In the genomic region with DNA sequence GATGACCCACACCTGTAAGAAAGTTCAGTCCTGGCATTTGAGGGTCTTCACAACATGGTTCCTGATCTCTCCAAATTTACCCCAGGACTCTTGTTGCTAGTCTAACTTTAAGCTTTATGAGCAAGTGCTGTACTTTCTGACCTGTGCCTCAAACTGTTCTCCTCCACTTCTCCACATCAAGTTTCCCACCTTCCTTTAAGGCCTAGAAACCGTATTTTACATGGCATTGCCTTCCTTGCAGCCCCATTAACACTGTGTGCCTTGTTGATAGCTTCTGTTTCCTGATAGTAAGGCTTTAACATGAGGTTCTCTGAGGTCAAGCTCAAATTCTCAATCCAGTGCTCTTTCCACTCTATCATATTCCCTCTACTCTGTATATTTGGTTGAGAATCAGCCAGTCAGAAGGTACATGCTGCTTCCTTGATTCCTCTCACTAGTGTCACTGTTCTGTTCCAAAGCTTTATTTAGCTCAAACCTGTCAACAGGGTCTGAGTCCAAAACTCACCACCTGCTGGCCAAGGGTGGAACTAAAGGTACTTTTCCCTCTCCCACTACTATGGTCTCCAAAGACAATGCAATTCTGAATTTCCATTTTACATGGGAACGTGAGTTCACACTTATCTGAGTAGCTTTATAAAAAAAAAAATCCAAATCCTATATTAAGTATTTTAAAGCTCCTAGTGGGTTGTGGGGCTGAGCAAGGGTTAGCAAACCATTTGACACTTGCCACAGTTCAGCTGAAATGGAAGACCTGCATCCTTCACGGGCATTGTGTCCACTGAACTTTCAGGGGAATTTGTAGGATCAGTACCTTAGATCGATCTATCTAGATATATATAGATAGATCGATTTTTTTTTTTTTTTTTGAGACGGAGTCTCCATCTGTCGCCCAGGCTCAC, we compare ENCODE assay signal across 8 cellular contexts. TPM values are rescaled to one million over a fixed set of nuclear protein-coding genes. Genes with fewer than 3 reads are reported as not detected.
A peak's percentile ranks its signal among the peaks of the same experiment; 100 is the strongest.
DNase-seq lines count a peak whose midpoint lies in the region; ATAC-seq, FAIRE-seq and TF ChIP-seq lines count a peak whose summit lies in the region.

No MANE protein-coding gene starts in this region.

- no peak for TF ChIP-seq EP300 in SK-N-SH (IDR thresholded peaks at IDR 0.05; ENCODE audit: borderline replicate concordance in 1 of 2, low read depth in 1 of 2, low read length in 1 of 2)

- H3K9me2 ChIP-seq in SK-N-SH = no peaks in the 10 kb centered on the region

- peaks cover 5% of the 10 kb centered on the region for H3K4me1 Mint-ChIP-seq in astrocyte (ENCODE audit: low read depth, unreplicated experiment)

- POLR2A ChIA-PET in SK-N-SH (lab: Yijun Ruan, JAX) = interaction anchor here (0.7 to 2.6 kb wide), 5 partner anchors 11 to 152 kb away, joined by 3 to 16 read pairs (median 3); partner anchors contain the start of genes FANCG and VCP

- H3K27ac Mint-ChIP-seq in astrocyte (ENCODE audit: unreplicated experiment) = peak overlapping the region; percentile 43

- no peaks in the 10 kb centered on the region for H3K4me1 ChIP-seq in SK-N-SH (ENCODE audit: control insufficient read depth in 1 of 2, insufficient read depth in 2 of 2, low read depth in 1 of 2, low read length in 1 of 2)
- no peaks in the 10 kb centered on the region for H3K4me1 ChIP-seq in astrocyte (ENCODE audit: insufficient read depth, low read length)

- peaks cover under 1% of the 10 kb centered on the region for H3K9me3 Mint-ChIP-seq in astrocyte (ENCODE audit: unreplicated experiment)

- WGBS in SK-N-SH (ENCODE audit: low lambda C conversion rate) = 84% methylated on average over 7 of the region's 7 CpGs

- DNase-seq in DMS53 (lab: John Stamatoyannopoulos, UW) (peak; percentile 62), HPDE6-E6E7 (ENCODE audit: extremely low spot score) (peak; percentile 32), SK-N-SH (peak; percentile 67), astrocyte (ENCODE audit: low read depth) (no peak), iPS-NIHi7 (ENCODE audit: extremely low spot score) (peak; percentile 68), GOT3 (lab: John Stamatoyannopoulos, UW) (no peak)
- peak; percentile 36 to 45 for DNase-seq in stimulated activated CD4-positive, alpha-beta T cell treated with anti-CD3 and anti-CD28 coated beads, Interleukin-4, amount 100 ng/mL, for 4 hours

- peaks cover 27% of the 10 kb centered on the region for H3K36me3 Mint-ChIP-seq in astrocyte (ENCODE audit: low read depth, unreplicated experiment)

- no peak overlapping the region for H3K27ac ChIP-seq in SK-N-SH (ENCODE audit: low read depth in 2 of 2, low read length in 1 of 2)
- H3K27ac ChIP-seq in astrocyte (ENCODE audit: low read depth, low read length) = no peak overlapping the region

- H3K9me3 ChIP-seq in SK-N-SH (no peaks in the 10 kb centered on the region), astrocyte (ENCODE audit: insufficient read depth, low read depth, low read length) (no peaks in the 10 kb centered on the region)

- CTCF ChIA-PET in SK-N-SH (lab: Yijun Ruan, JAX) = interaction anchor here (0.6 to 7.9 kb wide), 34 partner anchors 9 to 685 kb away, joined by 3 to 78 read pairs (median 6); partner anchors contain the start of genes FANCG and VCP

- ATAC-seq in GM18517 (IDR thresholded peaks at IDR 0.05; ENCODE audit: unreplicated experiment) = no peak

- H3K9ac ChIP-seq in SK-N-SH (no peak overlapping the region), astrocyte (ENCODE audit: low read length) (no peak overlapping the region)

- FAIRE-seq in astrocyte (lab: Jason Lieb, UNC) = no peak

- peak; percentile 57 for TF ChIP-seq RAD21 in SK-N-SH (IDR thresholded peaks at IDR 0.05; ENCODE audit: low read length)

- H4K20me1 ChIP-seq in SK-N-SH (ENCODE audit: insufficient read depth) (no peaks in the 10 kb centered on the region), astrocyte (ENCODE audit: insufficient read depth, low read length) (peaks cover 53% of the 10 kb centered on the region)

- H2AFZ ChIP-seq in SK-N-SH (ENCODE audit: low read depth) (no peak overlapping the region), astrocyte (ENCODE audit: low read depth, low read length) (no peak overlapping the region)

- no peaks in the 10 kb centered on the region for H3K27me3 Mint-ChIP-seq in astrocyte (ENCODE audit: low read depth, unreplicated experiment)

- H3K27me3 ChIP-seq in SK-N-SH (ENCODE audit: insufficient read depth) = no peaks in the 10 kb centered on the region
- no peaks in the 10 kb centered on the region for H3K27me3 ChIP-seq in astrocyte (ENCODE audit: insufficient read depth, low read length)

- no peak overlapping the region for H3K4me2 ChIP-seq in SK-N-SH
- no peak overlapping the region for H3K4me2 ChIP-seq in astrocyte (ENCODE audit: low read length)

- TF ChIP-seq CTCF in SK-N-SH (IDR thresholded peaks at IDR 0.05) (peak; percentile 70), astrocyte (IDR thresholded peaks at IDR 0.05; ENCODE audit: insufficient read depth, low read depth, low read length) (peak; percentile 78)

- peaks cover 28% of the 10 kb centered on the region for H3F3A ChIP-seq in SK-N-SH (replicated peaks; ENCODE audit: insufficient read depth)

- H3K79me2 ChIP-seq in SK-N-SH (ENCODE audit: insufficient read depth) (no peaks in the 10 kb centered on the region), astrocyte (ENCODE audit: insufficient read depth, low read length) (peaks cover 2% of the 10 kb centered on the region)

- H3K36me3 ChIP-seq in SK-N-SH (replicated peaks in 1 of 2; ENCODE audit: control insufficient read depth in 1 of 2, insufficient read depth in 2 of 2, low read length in 1 of 2) = peaks cover 20 to 74% of the 10 kb centered on the region in 2 experiments
- peaks cover 34% of the 10 kb centered on the region for H3K36me3 ChIP-seq in astrocyte (ENCODE audit: insufficient read depth, low read length)

- H3K4me3 Mint-ChIP-seq in astrocyte (ENCODE audit: unreplicated experiment) = no peak overlapping the region

- H3K4me3 ChIP-seq in SK-N-SH (ENCODE audit: low read depth in 2 of 2, low read length in 1 of 2) (no peak overlapping the region), astrocyte (ENCODE audit: insufficient read depth, low read depth, low read length) (no peak overlapping the region)

TF ChIP-seq in SK-N-SH, 30 proteins besides CTCF, POLR2A, EP300 and RAD21:
- peak; percentile 55 for TF ChIP-seq SMC3 (IDR thresholded peaks at IDR 0.05; ENCODE audit: low read depth, low read length)
- TF ChIP-seq, protein P1, sequence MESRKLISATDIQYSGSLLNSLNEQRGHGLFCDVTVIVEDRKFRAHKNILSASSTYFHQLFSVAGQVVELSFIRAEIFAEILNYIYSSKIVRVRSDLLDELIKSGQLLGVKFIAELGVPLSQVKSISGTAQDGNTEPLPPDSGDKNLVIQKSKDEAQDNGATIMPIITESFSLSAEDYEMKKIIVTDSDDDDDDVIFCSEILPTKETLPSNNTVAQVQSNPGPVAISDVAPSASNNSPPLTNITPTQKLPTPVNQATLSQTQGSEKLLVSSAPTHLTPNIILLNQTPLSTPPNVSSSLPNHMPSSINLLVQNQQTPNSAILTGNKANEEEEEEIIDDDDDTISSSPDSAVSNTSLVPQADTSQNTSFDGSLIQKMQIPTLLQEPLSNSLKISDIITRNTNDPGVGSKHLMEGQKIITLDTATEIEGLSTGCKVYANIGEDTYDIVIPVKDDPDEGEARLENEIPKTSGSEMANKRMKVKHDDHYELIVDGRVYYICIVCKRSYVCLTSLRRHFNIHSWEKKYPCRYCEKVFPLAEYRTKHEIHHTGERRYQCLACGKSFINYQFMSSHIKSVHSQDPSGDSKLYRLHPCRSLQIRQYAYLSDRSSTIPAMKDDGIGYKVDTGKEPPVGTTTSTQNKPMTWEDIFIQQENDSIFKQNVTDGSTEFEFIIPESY (IDR thresholded peaks at IDR 0.05; ENCODE audit: borderline replicate concordance, low read depth) = no peak

RNA-seq across cellular contexts. Expression of gene VCP, which starts 21.1 kb away (rescaled TPM):
- 238 and 280 TPM in 2 replicates for polyA plus RNA-seq in SK-N-SH (2012; rRNA removed)
- polyA plus RNA-seq in SK-N-SH (2012; cell fraction: cytosol; rRNA removed) = 165 and 205 TPM in 2 replicates
- 474 and 586 TPM in 2 replicates for polyA plus RNA-seq in SK-N-SH (2012; cell fraction: nucleus; rRNA removed)
- total RNA-seq in astrocyte = 366 and 390 TPM in 2 replicates

RNA-seq across cellular contexts. Expression of gene FANCG, which starts 28.4 kb away (rescaled TPM):
- 25.1 and 25.6 TPM in 2 replicates for polyA plus RNA-seq in SK-N-SH (2012; rRNA removed)
- polyA plus RNA-seq in SK-N-SH (2012; cell fraction: cytosol; rRNA removed) = 9.9 and 15.1 TPM in 2 replicates
- polyA plus RNA-seq in SK-N-SH (2012; cell fraction: nucleus; rRNA removed) = 107 and 147 TPM in 2 replicates
- total RNA-seq in astrocyte = 11.0 and 14.1 TPM in 2 replicates

RNA-seq across cellular contexts. Expression of gene PIGO, which starts 45.1 kb away (rescaled TPM):
- polyA plus RNA-seq in SK-N-SH (2012; rRNA removed) = 31.0 and 38.5 TPM in 2 replicates
- polyA plus RNA-seq in SK-N-SH (2012; cell fraction: cytosol; rRNA removed) = 14.9 and 20.1 TPM in 2 replicates
- polyA plus RNA-seq in SK-N-SH (2012; cell fraction: nucleus; rRNA removed) = 50.7 and 64.3 TPM in 2 replicates
- total RNA-seq in astrocyte = 19.7 and 20.8 TPM in 2 replicates

RNA-seq across cellular contexts. Expression of gene STOML2, which starts 51.6 kb away (rescaled TPM):
- 229 and 232 TPM in 2 replicates for polyA plus RNA-seq in SK-N-SH (2012; rRNA removed)
- polyA plus RNA-seq in SK-N-SH (2012; cell fraction: cytosol; rRNA removed) = 165 and 201 TPM in 2 replicates
- 194 and 206 TPM in 2 replicates for polyA plus RNA-seq in SK-N-SH (2012; cell fraction: nucleus; rRNA removed)
- 83.1 and 85.1 TPM in 2 replicates for total RNA-seq in astrocyte

Comparison
In these comparisons a context has a peak if more than half of its experiments do, and no peak if none do; other contexts are left out.
1. DNase-seq: peak in DMS53 (single experiment), HPDE6-E6E7 (single experiment), SK-N-SH (single experiment), iPS-NIHi7 (single experiment) and stimulated activated CD4-positive, alpha-beta T cell treated with anti-CD3 and anti-CD28 coated beads, Interleukin-4, amount 100 ng/mL, for 4 hours (2 of 2); none in astrocyte (single experiment) and GOT3 (single experiment).